In the genomic region with DNA sequence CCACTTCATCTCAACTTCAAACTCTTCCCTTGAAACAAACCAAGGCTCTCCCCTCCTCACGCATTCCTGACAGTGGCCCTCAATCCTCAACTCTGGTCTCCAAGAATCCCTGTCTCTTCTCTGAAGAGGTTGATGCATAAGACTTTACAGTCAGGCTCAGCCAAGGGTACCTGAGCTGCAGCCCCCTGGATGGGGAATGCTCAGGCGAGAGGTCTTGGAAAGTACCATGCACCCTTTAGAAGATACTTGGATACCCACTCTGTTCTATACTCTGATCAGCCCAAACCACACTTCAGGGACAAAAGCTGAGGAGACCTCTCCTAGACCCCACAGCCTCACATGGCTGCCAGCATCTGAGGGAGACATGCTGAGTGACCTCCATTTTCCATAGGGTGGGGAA, we compare ENCODE assay signal across 9 cellular contexts. TPM values are rescaled to one million over a fixed set of nuclear protein-coding genes. Genes with fewer than 3 reads are reported as not detected.
"Had no signal": no experiment of that assay in that cellular context is flagged by ENCODE, and none has a peak within 500 bp of the region (broad histone marks: within the 10 kb centered on the region; RNA-seq: fewer than 3 reads in every experiment).

No MANE protein-coding gene starts in this region.

- H3K27ac Mint-ChIP-seq: HFFc6 had no signal

- H3K4me3 Mint-ChIP-seq: HFFc6 had no signal

- H3K9me3 Mint-ChIP-seq: HFFc6 had no signal

- H3K4me1 ChIP-seq: HAP-1 had no signal

- H3K4me3 ChIP-seq: GM23248, HAP-1, K562 had no signal

- H3K36me3 ChIP-seq: HAP-1 had no signal

- H3K9ac ChIP-seq: GM23248 had no signal

- DNase-seq: GM23248, GOT3, H7, HFFc6, IMR-90 had no signal

- H3K27ac ChIP-seq: GM23248 had no signal

- H3K9me3 ChIP-seq: HAP-1 had no signal

RNA-seq across cellular contexts. Expression of gene PGLYRP3, which starts 0.5 kb away (rescaled TPM):
- total RNA-seq: GM23248, H4, H7, HFFc6, HT-29, IMR-90, K562 had no signal
- polyA plus RNA-seq: GM23248, IMR-90, K562 had no signal

RNA-seq across cellular contexts. Expression of gene PGLYRP4, which starts 35.4 kb away (rescaled TPM):
- total RNA-seq: GM23248, H4, H7, HFFc6, HT-29, IMR-90 had no signal
- polyA plus RNA-seq: GM23248, IMR-90 had no signal

RNA-seq across cellular contexts. Expression of gene S100A9, which starts 44.4 kb away (rescaled TPM):
- total RNA-seq: GM23248, H4, H7, HFFc6, IMR-90 had no signal
- polyA plus RNA-seq: GM23248, IMR-90, K562 had no signal

RNA-seq across cellular contexts. Expression of gene LORICRIN, which starts 53.8 kb away (rescaled TPM):
- total RNA-seq: GM23248, H4, H7, HFFc6, HT-29, IMR-90, K562 had no signal
- polyA plus RNA-seq: GM23248, IMR-90, K562 had no signal
